26 cellular contexts compared by ENCODE assay signal in genomic region chr20:49801882-49802281, GRCh38. TPM values are rescaled to one million over a fixed set of nuclear protein-coding genes. Genes with fewer than 3 reads are reported as not detected.
DNase-seq lines count a peak whose midpoint lies in the region; ATAC-seq and TF ChIP-seq lines count a peak whose summit lies in the region.
"Had no signal": no experiment of that assay in that cellular context is flagged by ENCODE, and none has a peak within 500 bp of the region (broad histone marks: within the 10 kb centered on the region; RNA-seq: fewer than 3 reads in every experiment).

No MANE protein-coding gene starts in this region.

- H3K27ac ChIP-seq in neutrophil (peak overlapping the region; percentile 78), prostate gland (no peak overlapping the region)
- H3K27ac ChIP-seq: 22Rv1, gastrocnemius medialis had no signal

- H3K36me3 Mint-ChIP-seq in T-helper 1 cell treated with Interleukin-12 subunit alpha and Interleukin-12 subunit beta and Interleukin-4 antibody, amounts not matched to agents 30 μg/mL and 1 μg/mL, for 36 hours (ENCODE audit: low read depth), result peaks cover 2% of the 10 kb centered on the region
- peaks cover 2% of the 10 kb centered on the region for H3K36me3 Mint-ChIP-seq in IgD-negative memory B cell
- H3K36me3 Mint-ChIP-seq in activated CD8-positive, alpha-beta memory T cell treated with anti-CD3 and anti-CD28 coated beads, Interleukin-2, amount 10 ng/mL, durations not matched to agents 7 days and 5 days, result no peaks in the 10 kb centered on the region
- H3K36me3 Mint-ChIP-seq: activated CD4-positive, alpha-beta memory T cell treated with anti-CD3 and anti-CD28 coated beads for 36 hours had no signal

- CTCF ChIA-PET in activated CD8-positive, alpha-beta memory T cell treated with anti-CD3 and anti-CD28 coated beads, Interleukin-2, amount 10 ng/mL, durations not matched to agents 7 days and 5 days (lab: Charles Lee), result interaction anchor here (0.6 to 3.5 kb wide), 16 partner anchors 9 to 269 kb away, joined by 3 to 11 read pairs (median 3); partner anchors contain the start of gene SLC9A8

- intact Hi-C loops in prostate gland (cut with DNase I), result no loop called here

- no peaks in the 10 kb centered on the region for H3K9me3 Mint-ChIP-seq in T-helper 1 cell treated with Interleukin-12 subunit alpha and Interleukin-12 subunit beta and Interleukin-4 antibody, amounts not matched to agents 30 μg/mL and 1 μg/mL, for 36 hours
- no peaks in the 10 kb centered on the region for H3K9me3 Mint-ChIP-seq in IgD-negative memory B cell
- H3K9me3 Mint-ChIP-seq in activated CD8-positive, alpha-beta memory T cell treated with anti-CD3 and anti-CD28 coated beads, Interleukin-2, amount 10 ng/mL, durations not matched to agents 7 days and 5 days (ENCODE audit: low read depth), result no peaks in the 10 kb centered on the region
- H3K9me3 Mint-ChIP-seq: activated CD4-positive, alpha-beta memory T cell treated with anti-CD3 and anti-CD28 coated beads for 36 hours had no signal

- 86% methylated on average over 5 of the region's 5 CpGs for whole genome bisulfite sequencing in prostate gland

- H3K9me3 ChIP-seq in neutrophil (no peaks in the 10 kb centered on the region), prostate gland (no peaks in the 10 kb centered on the region)
- H3K9me3 ChIP-seq: gastrocnemius medialis, MG63 had no signal

- H3K27me3 ChIP-seq in neutrophil, result no peaks in the 10 kb centered on the region
- no peaks in the 10 kb centered on the region for H3K27me3 ChIP-seq in prostate gland (replicated peaks; ENCODE audit: insufficient read depth)
- H3K27me3 ChIP-seq: gastrocnemius medialis, MG63 had no signal

- TF ChIP-seq CTCF in neutrophil (IDR thresholded peaks at IDR 0.05) (no peak), prostate gland (IDR thresholded peaks at IDR 0.05) (no peak)

- H3K36me3 ChIP-seq in neutrophil (no peaks in the 10 kb centered on the region), prostate gland (no peaks in the 10 kb centered on the region)
- H3K36me3 ChIP-seq: gastrocnemius medialis, MG63 had no signal

- peak overlapping the region; percentile 96 for H3K27ac Mint-ChIP-seq in T-helper 1 cell treated with Interleukin-12 subunit alpha and Interleukin-12 subunit beta and Interleukin-4 antibody, amounts not matched to agents 30 μg/mL and 1 μg/mL, for 36 hours
- H3K27ac Mint-ChIP-seq in IgD-negative memory B cell, result peak overlapping the region; percentile 82 to 94 (median 94)
- no peak overlapping the region for H3K27ac Mint-ChIP-seq in activated CD8-positive, alpha-beta memory T cell treated with anti-CD3 and anti-CD28 coated beads, Interleukin-2, amount 10 ng/mL, durations not matched to agents 7 days and 5 days

- H3K4me3 Mint-ChIP-seq in T-helper 1 cell treated with Interleukin-12 subunit alpha and Interleukin-12 subunit beta and Interleukin-4 antibody, amounts not matched to agents 30 μg/mL and 1 μg/mL, for 36 hours, result no peak overlapping the region
- H3K4me3 Mint-ChIP-seq in IgD-negative memory B cell, result peak overlapping the region; percentile 60 to 82 (median 68)
- H3K4me3 Mint-ChIP-seq in activated CD8-positive, alpha-beta memory T cell treated with anti-CD3 and anti-CD28 coated beads, Interleukin-2, amount 10 ng/mL, durations not matched to agents 7 days and 5 days, result no peak overlapping the region

- DNase-seq in T-helper 1 cell, result no peak
- no peak for DNase-seq in activated CD8-positive, alpha-beta memory T cell treated with anti-CD3 and anti-CD28 coated beads, Interleukin-2, amount 10 ng/mL, durations not matched to agents 7 days and 5 days
- DNase-seq in prostate gland (ENCODE audit: low spot score), result no peak
- DNase-seq in activated gamma-delta T cell (lab: John Stamatoyannopoulos, UW), result no peak
- DNase-seq: activated CD4-positive, alpha-beta memory T cell treated with anti-CD3 and anti-CD28 coated beads for 36 hours; activated CD8-positive, alpha-beta memory T cell treated with anti-CD3 and anti-CD28 coated beads, Interleukin-2, amount 50 U/mL, for 48 hours; dermis blood vessel endothelial cell; DMS153; gastrocnemius medialis; hippocampal formation; left cardiac atrium; MG63; NCI-H1417; NCI-H2029 treated with DMSO at 0.1 percent for 48 hours; NCI-H2227 treated with DMSO at 0.1 percent for 48 hours; NCI-H748 treated with DMSO at 0.1 percent for 48 hours; SHP77 treated with DMSO at 0.1 percent for 48 hours; stimulated activated CD4-positive, alpha-beta T cell treated with anti-CD3 and anti-CD28 coated beads, Interleukin-4, amount 100 ng/mL, for 4 hours; stimulated activated naive CD4-positive, alpha-beta T cell treated with Interleukin-2 at 50 U/mL for 16 hours; SW 1271 had no signal

- H3K4me1 ChIP-seq in neutrophil (ENCODE audit: control insufficient read depth in 1 of 2, insufficient read depth in 1 of 2, low read depth in 1 of 2, low read length in 1 of 2), result peaks cover 48% of the 10 kb centered on the region in 2 experiments
- no peaks in the 10 kb centered on the region for H3K4me1 ChIP-seq in prostate gland (replicated peaks)

- TF ChIP-seq POLR2A in Raji (IDR thresholded peaks at IDR 0.05; ENCODE audit: insufficient read depth, low read depth, low read length) (peak; percentile 17; the same call in 1 of the 2 replicates), prostate gland (IDR thresholded peaks at IDR 0.05) (no peak)

- no peak for ATAC-seq in activated CD8-positive, alpha-beta memory T cell treated with anti-CD3 and anti-CD28 coated beads, Interleukin-2, amount 10 ng/mL, durations not matched to agents 7 days and 5 days
- ATAC-seq: gastrocnemius medialis, left cardiac atrium, sciatic nerve had no signal

- peaks cover 51% of the 10 kb centered on the region for H3K4me1 Mint-ChIP-seq in T-helper 1 cell treated with Interleukin-12 subunit alpha and Interleukin-12 subunit beta and Interleukin-4 antibody, amounts not matched to agents 30 μg/mL and 1 μg/mL, for 36 hours (ENCODE audit: low read depth)
- H3K4me1 Mint-ChIP-seq in IgD-negative memory B cell, result peaks cover 19 to 30% (median 23%) of the 10 kb centered on the region in 3 donors
- peaks cover 47% of the 10 kb centered on the region for H3K4me1 Mint-ChIP-seq in activated CD8-positive, alpha-beta memory T cell treated with anti-CD3 and anti-CD28 coated beads, Interleukin-2, amount 10 ng/mL, durations not matched to agents 7 days and 5 days

- H3K4me3 ChIP-seq in neutrophil (ENCODE audit: low read depth in 1 of 2, low read length in 1 of 2), result no peak overlapping the region
- no peak overlapping the region for H3K4me3 ChIP-seq in prostate gland
- H3K4me3 ChIP-seq: gastrocnemius medialis, MG63 had no signal

- peaks cover 10% of the 10 kb centered on the region for H3K27me3 Mint-ChIP-seq in T-helper 1 cell treated with Interleukin-12 subunit alpha and Interleukin-12 subunit beta and Interleukin-4 antibody, amounts not matched to agents 30 μg/mL and 1 μg/mL, for 36 hours (ENCODE audit: low read depth)
- peaks cover 6% of the 10 kb centered on the region for H3K27me3 Mint-ChIP-seq in IgD-negative memory B cell
- peaks cover 5% of the 10 kb centered on the region for H3K27me3 Mint-ChIP-seq in activated CD8-positive, alpha-beta memory T cell treated with anti-CD3 and anti-CD28 coated beads, Interleukin-2, amount 10 ng/mL, durations not matched to agents 7 days and 5 days
- H3K27me3 Mint-ChIP-seq: activated CD4-positive, alpha-beta memory T cell treated with anti-CD3 and anti-CD28 coated beads for 36 hours had no signal

RNA-seq across cellular contexts. Expression of gene SLC9A8, which starts 10.7 kb away (rescaled TPM):
- 13.2 TPM for polyA plus RNA-seq in IgD-negative memory B cell
- total RNA-seq in activated CD8-positive, alpha-beta memory T cell treated with anti-CD3 and anti-CD28 coated beads, Interleukin-2, amount 10 ng/mL, durations not matched to agents 7 days and 5 days, result 10 to 100 TPM; 16.3 to 24.9 TPM
- 10 to 100 TPM; 13.5 to 26.4 TPM for total RNA-seq in prostate gland

Comparison
In these comparisons a context has a peak if more than half of its experiments do, and no peak if none do; other contexts are left out.
1. H3K4me3 Mint-ChIP-seq: peak in IgD-negative memory B cell (4 of 4); none in T-helper 1 cell treated with Interleukin-12 subunit alpha and Interleukin-12 subunit beta and Interleukin-4 antibody, amounts not matched to agents 30 μg/mL and 1 μg/mL, for 36 hours (single experiment) and activated CD8-positive, alpha-beta memory T cell treated with anti-CD3 and anti-CD28 coated beads, Interleukin-2, amount 10 ng/mL, durations not matched to agents 7 days and 5 days (single experiment).